In genomic region chr18:13406049-13406615, GRCh38 we compare ENCODE assay signal across 23 cellular contexts.
"Had no signal": no experiment of that assay in that cellular context is flagged by ENCODE, and none has a peak within 500 bp of the region (broad histone marks: within the 10 kb centered on the region; RNA-seq: fewer than 3 reads in every experiment).

No MANE protein-coding gene starts in this region.

- H3K4me3 ChIP-seq: adrenal gland, PC-9, SK-N-MC had no signal

- H3K4me1 Mint-ChIP-seq: activated B cell treated with CpG ODN at 0.5 μM for 24 hours; activated CD4-positive, alpha-beta T cell treated with anti-CD3 and anti-CD28 coated beads, Interleukin-2, amount 10 ng/mL, durations not matched to agents 24 days and 14 days had no signal

- DNase-seq: activated B cell treated with CpG ODN at 0.5 μM for 24 hours; activated CD4-positive, alpha-beta T cell treated with anti-CD3 and anti-CD28 coated beads for 1 hour; activated CD4-positive, alpha-beta T cell treated with anti-CD3 and anti-CD28 coated beads, Interleukin-2, amount 10 ng/mL, durations not matched to agents 24 days and 14 days; activated CD4-positive, alpha-beta T cell treated with anti-CD3 and anti-CD28 coated beads, Interleukin-2, amount 50 U/mL, for 48 hours; activated naive CD4-positive, alpha-beta T cell treated with anti-CD3 and anti-CD28 coated beads, Interleukin-2, amount 50 U/mL, for 16 hours; activated naive CD8-positive, alpha-beta T cell treated with anti-CD3 and anti-CD28 coated beads, Interleukin-2, amount 10 ng/mL, durations not matched to agents 7 days and 5 days; activated T-cell treated with anti-CD3 and anti-CD28 coated beads, Interleukin-2, amount 50 U/mL, for 1 hour; anterior cingulate cortex; Karpas-422; MM.1S; NCI-H1105; NCI-H1436 treated with DMSO at 0.1 percent for 48 hours; NCI-H187 treated with DMSO at 0.1 percent for 48 hours; NCI-H2081 treated with DMSO at 0.1 percent for 48 hours; NCI-H446; NCI-H524; PC-9; T-cell; T-helper 2 cell; T1000 had no signal

- H3K4me2 ChIP-seq: PC-9 had no signal

- ATAC-seq: T-cell had no signal

- H3K27ac ChIP-seq: adrenal gland, PC-9, SK-N-MC had no signal

- H3K4me3 Mint-ChIP-seq: activated B cell treated with CpG ODN at 0.5 μM for 24 hours; activated CD4-positive, alpha-beta T cell treated with anti-CD3 and anti-CD28 coated beads, Interleukin-2, amount 10 ng/mL, durations not matched to agents 24 days and 14 days; activated naive CD8-positive, alpha-beta T cell treated with anti-CD3 and anti-CD28 coated beads, Interleukin-2, amount 10 ng/mL, durations not matched to agents 7 days and 5 days; T-cell had no signal

- H3K4me1 ChIP-seq: adrenal gland had no signal

- H3K27ac Mint-ChIP-seq: activated B cell treated with CpG ODN at 0.5 μM for 24 hours; activated CD4-positive, alpha-beta T cell treated with anti-CD3 and anti-CD28 coated beads, Interleukin-2, amount 10 ng/mL, durations not matched to agents 24 days and 14 days; activated naive CD8-positive, alpha-beta T cell treated with anti-CD3 and anti-CD28 coated beads, Interleukin-2, amount 10 ng/mL, durations not matched to agents 7 days and 5 days; T-cell had no signal

- FAIRE-seq: TTC549 had no signal

- H3K27me3 Mint-ChIP-seq: activated B cell treated with CpG ODN at 0.5 μM for 24 hours; activated CD4-positive, alpha-beta T cell treated with anti-CD3 and anti-CD28 coated beads, Interleukin-2, amount 10 ng/mL, durations not matched to agents 24 days and 14 days; activated naive CD8-positive, alpha-beta T cell treated with anti-CD3 and anti-CD28 coated beads, Interleukin-2, amount 10 ng/mL, durations not matched to agents 7 days and 5 days; T-cell had no signal

- H3K36me3 ChIP-seq: adrenal gland had no signal

- H3K9me3 ChIP-seq: adrenal gland had no signal

- H2AFZ ChIP-seq: PC-9 had no signal

- H3K9me3 Mint-ChIP-seq: activated B cell treated with CpG ODN at 0.5 μM for 24 hours; activated CD4-positive, alpha-beta T cell treated with anti-CD3 and anti-CD28 coated beads, Interleukin-2, amount 10 ng/mL, durations not matched to agents 24 days and 14 days; activated naive CD8-positive, alpha-beta T cell treated with anti-CD3 and anti-CD28 coated beads, Interleukin-2, amount 10 ng/mL, durations not matched to agents 7 days and 5 days; T-cell had no signal

- H3K27me3 ChIP-seq: adrenal gland had no signal
